ENCODE assay signal across 12 cellular contexts in the genomic region with DNA sequence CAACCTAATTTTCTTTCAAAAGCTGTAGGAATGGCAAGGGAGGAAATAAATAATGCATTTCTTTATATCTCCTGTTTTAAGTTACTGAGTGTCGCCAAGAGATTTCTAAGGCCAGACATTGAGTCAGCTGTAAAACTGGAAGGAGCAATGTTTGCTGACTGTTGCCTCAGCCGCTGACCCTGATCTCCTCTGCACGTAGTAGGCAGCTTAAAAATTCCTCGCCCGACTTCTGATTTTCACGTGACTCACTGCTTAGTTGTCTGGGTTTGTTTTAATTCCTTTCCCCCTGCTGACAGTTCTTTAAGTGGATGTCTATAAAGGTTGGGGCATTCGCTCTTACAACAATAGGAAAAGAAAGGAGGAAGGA.
A peak's percentile ranks its signal among the peaks of the same experiment; 100 is the strongest.
DNase-seq lines count a peak whose midpoint lies in the region; ATAC-seq and TF ChIP-seq lines count a peak whose summit lies in the region.
"Had no signal": no experiment of that assay in that cellular context is flagged by ENCODE, and none has a peak within 500 bp of the region (broad histone marks: within the 10 kb centered on the region; RNA-seq: fewer than 3 reads in every experiment).

No MANE protein-coding gene starts in this region.

- TF ChIP-seq EP300 in stomach (IDR thresholded peaks at IDR 0.05), result no peak

- H3K9me3 ChIP-seq in Caco-2 (no peaks in the 10 kb centered on the region), stomach (no peaks in the 10 kb centered on the region)
- H3K9me3 ChIP-seq: A549 had no signal

- no peak for TF ChIP-seq POLR2A in stomach (IDR thresholded peaks at IDR 0.05)

- H3K4me1 ChIP-seq in Caco-2 (peaks cover 45% of the 10 kb centered on the region), stomach (peaks cover 0 to 22% (median 18%) of the 10 kb centered on the region in 4 donors)

- H3K27me3 Mint-ChIP-seq in Caco-2 (ENCODE audit: insufficient read depth, unreplicated experiment), result no peaks in the 10 kb centered on the region
- H3K27me3 Mint-ChIP-seq: CD4-positive, CD25-positive, alpha-beta regulatory T cell had no signal

- ATAC-seq in HG02981 (IDR thresholded peaks at IDR 0.05; ENCODE audit: unreplicated experiment), result no peak

- WGBS in stomach, 5 donors, result 65 to 70% (median 67%) methylated on average over 7 of the region's 7 CpGs

- H3K36me3 Mint-ChIP-seq in Caco-2 (ENCODE audit: insufficient read depth, unreplicated experiment), result peaks cover 14% of the 10 kb centered on the region

- H3K27ac Mint-ChIP-seq in Caco-2 (ENCODE audit: unreplicated experiment), result peak overlapping the region; percentile 97

- BruUV-seq in Caco-2 (replicated peaks; lab: Mats Ljungman, UMichigan), result no TSS peak

- H3K4me3 Mint-ChIP-seq in Caco-2 (ENCODE audit: unreplicated experiment), result peak overlapping the region; percentile 55
- H3K4me3 Mint-ChIP-seq: CD4-positive, CD25-positive, alpha-beta regulatory T cell; H9 had no signal

- TF ChIP-seq CTCF in Caco-2 (IDR thresholded peaks at IDR 0.05; ENCODE audit: insufficient read depth in 1 of 2, low read depth in 1 of 2, low read length in 1 of 2, severe bottlenecking in 1 of 2, unreplicated experiment in 1 of 2) (no peak), VCaP (conservative IDR thresholded peaks at IDR 0.05) (no peak), stomach (IDR thresholded peaks at IDR 0.05) (no peak)

- H3K27me3 ChIP-seq in Caco-2 (replicated peaks; ENCODE audit: control insufficient read depth, insufficient read depth, low read length), result no peaks in the 10 kb centered on the region
- no peaks in the 10 kb centered on the region for H3K27me3 ChIP-seq in stomach

- peaks cover 5% of the 10 kb centered on the region for H3K9me3 Mint-ChIP-seq in Caco-2 (ENCODE audit: unreplicated experiment)
- H3K9me3 Mint-ChIP-seq: H9 had no signal

- no peak overlapping the region for H3K4me3 ChIP-seq in Caco-2 (ENCODE audit: low read depth, low read length)
- H3K4me3 ChIP-seq in stomach, result no peak overlapping the region
- H3K4me3 ChIP-seq: A549 had no signal

- H3K27ac ChIP-seq in VCaP, result peak overlapping the region; percentile 71
- peak overlapping the region; percentile 18 to 50 (median 31) for H3K27ac ChIP-seq in stomach
- H3K27ac ChIP-seq: A549 had no signal

- intact Hi-C loops in Caco-2 (cut with micrococcal nuclease; ENCODE audit: unreplicated experiment), result loop anchor here (1.0 to 2.0 kb wide), 5 partner anchors 12 to 66 kb away; no protein-coding TSS in a partner anchor
- intact Hi-C loops in stomach (cut with DNase I; ENCODE audit: low total_unique reads), result no loop called here

- CTCF ChIA-PET in Caco-2 (lab: Charles Lee), result interaction anchor here (1.1 kb wide), 1 partner anchor 12 kb away, joined by 5 read pairs; no protein-coding TSS in a partner anchor

- H3K36me3 ChIP-seq in Caco-2 (ENCODE audit: control insufficient read depth, insufficient read depth, low read length) (no peaks in the 10 kb centered on the region), stomach (no peaks in the 10 kb centered on the region)

- peaks cover 43% of the 10 kb centered on the region for H3K4me1 Mint-ChIP-seq in Caco-2 (ENCODE audit: low read depth, unreplicated experiment)

- POLR2A ChIA-PET in Caco-2 (lab: Charles Lee), result interaction anchor here (1.8 kb wide), 1 partner anchor 11 kb away, joined by 7 read pairs; no protein-coding TSS in a partner anchor

- DNase-seq in Caco-2 (peak in 1 of 2 experiments; percentile 47), islet precursor cell (peak; percentile 72), stomach (no peak), NCI-H2196 (lab: John Stamatoyannopoulos, UW; ENCODE audit: unreplicated experiment) (no peak)
- DNase-seq in activated CD8-positive, alpha-beta memory T cell treated with anti-CD3 and anti-CD28 coated beads, Interleukin-2, amount 50 U/mL, for 4 hours, result no peak
- DNase-seq: CD4-positive, CD25-positive, alpha-beta regulatory T cell; DMS79; GOT3; H9 had no signal
